1 cellular context compared by ENCODE assay signal in genomic region chr7:6008668-6009611, GRCh38.
TF ChIP-seq lines count a peak whose summit lies in the region.

TSS of gene AIMP2 (plus strand) at chr7:6009272. CDS start at chr7:6009364, 92 bp downstream.
A gene with protein sequence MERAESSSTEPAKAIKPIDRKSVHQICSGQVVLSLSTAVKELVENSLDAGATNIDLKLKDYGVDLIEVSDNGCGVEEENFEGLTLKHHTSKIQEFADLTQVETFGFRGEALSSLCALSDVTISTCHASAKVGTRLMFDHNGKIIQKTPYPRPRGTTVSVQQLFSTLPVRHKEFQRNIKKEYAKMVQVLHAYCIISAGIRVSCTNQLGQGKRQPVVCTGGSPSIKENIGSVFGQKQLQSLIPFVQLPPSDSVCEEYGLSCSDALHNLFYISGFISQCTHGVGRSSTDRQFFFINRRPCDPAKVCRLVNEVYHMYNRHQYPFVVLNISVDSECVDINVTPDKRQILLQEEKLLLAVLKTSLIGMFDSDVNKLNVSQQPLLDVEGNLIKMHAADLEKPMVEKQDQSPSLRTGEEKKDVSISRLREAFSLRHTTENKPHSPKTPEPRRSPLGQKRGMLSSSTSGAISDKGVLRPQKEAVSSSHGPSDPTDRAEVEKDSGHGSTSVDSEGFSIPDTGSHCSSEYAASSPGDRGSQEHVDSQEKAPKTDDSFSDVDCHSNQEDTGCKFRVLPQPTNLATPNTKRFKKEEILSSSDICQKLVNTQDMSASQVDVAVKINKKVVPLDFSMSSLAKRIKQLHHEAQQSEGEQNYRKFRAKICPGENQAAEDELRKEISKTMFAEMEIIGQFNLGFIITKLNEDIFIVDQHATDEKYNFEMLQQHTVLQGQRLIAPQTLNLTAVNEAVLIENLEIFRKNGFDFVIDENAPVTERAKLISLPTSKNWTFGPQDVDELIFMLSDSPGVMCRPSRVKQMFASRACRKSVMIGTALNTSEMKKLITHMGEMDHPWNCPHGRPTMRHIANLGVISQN (minus strand): TSS chr7:6009049. CDS start chr7:6009019, 30 bp downstream.

TF ChIP-seq in GM23338, 12 proteins besides CTCF, POLR2A, EP300 and RAD21 (continued from another document):
- TF ChIP-seq, protein P1, sequence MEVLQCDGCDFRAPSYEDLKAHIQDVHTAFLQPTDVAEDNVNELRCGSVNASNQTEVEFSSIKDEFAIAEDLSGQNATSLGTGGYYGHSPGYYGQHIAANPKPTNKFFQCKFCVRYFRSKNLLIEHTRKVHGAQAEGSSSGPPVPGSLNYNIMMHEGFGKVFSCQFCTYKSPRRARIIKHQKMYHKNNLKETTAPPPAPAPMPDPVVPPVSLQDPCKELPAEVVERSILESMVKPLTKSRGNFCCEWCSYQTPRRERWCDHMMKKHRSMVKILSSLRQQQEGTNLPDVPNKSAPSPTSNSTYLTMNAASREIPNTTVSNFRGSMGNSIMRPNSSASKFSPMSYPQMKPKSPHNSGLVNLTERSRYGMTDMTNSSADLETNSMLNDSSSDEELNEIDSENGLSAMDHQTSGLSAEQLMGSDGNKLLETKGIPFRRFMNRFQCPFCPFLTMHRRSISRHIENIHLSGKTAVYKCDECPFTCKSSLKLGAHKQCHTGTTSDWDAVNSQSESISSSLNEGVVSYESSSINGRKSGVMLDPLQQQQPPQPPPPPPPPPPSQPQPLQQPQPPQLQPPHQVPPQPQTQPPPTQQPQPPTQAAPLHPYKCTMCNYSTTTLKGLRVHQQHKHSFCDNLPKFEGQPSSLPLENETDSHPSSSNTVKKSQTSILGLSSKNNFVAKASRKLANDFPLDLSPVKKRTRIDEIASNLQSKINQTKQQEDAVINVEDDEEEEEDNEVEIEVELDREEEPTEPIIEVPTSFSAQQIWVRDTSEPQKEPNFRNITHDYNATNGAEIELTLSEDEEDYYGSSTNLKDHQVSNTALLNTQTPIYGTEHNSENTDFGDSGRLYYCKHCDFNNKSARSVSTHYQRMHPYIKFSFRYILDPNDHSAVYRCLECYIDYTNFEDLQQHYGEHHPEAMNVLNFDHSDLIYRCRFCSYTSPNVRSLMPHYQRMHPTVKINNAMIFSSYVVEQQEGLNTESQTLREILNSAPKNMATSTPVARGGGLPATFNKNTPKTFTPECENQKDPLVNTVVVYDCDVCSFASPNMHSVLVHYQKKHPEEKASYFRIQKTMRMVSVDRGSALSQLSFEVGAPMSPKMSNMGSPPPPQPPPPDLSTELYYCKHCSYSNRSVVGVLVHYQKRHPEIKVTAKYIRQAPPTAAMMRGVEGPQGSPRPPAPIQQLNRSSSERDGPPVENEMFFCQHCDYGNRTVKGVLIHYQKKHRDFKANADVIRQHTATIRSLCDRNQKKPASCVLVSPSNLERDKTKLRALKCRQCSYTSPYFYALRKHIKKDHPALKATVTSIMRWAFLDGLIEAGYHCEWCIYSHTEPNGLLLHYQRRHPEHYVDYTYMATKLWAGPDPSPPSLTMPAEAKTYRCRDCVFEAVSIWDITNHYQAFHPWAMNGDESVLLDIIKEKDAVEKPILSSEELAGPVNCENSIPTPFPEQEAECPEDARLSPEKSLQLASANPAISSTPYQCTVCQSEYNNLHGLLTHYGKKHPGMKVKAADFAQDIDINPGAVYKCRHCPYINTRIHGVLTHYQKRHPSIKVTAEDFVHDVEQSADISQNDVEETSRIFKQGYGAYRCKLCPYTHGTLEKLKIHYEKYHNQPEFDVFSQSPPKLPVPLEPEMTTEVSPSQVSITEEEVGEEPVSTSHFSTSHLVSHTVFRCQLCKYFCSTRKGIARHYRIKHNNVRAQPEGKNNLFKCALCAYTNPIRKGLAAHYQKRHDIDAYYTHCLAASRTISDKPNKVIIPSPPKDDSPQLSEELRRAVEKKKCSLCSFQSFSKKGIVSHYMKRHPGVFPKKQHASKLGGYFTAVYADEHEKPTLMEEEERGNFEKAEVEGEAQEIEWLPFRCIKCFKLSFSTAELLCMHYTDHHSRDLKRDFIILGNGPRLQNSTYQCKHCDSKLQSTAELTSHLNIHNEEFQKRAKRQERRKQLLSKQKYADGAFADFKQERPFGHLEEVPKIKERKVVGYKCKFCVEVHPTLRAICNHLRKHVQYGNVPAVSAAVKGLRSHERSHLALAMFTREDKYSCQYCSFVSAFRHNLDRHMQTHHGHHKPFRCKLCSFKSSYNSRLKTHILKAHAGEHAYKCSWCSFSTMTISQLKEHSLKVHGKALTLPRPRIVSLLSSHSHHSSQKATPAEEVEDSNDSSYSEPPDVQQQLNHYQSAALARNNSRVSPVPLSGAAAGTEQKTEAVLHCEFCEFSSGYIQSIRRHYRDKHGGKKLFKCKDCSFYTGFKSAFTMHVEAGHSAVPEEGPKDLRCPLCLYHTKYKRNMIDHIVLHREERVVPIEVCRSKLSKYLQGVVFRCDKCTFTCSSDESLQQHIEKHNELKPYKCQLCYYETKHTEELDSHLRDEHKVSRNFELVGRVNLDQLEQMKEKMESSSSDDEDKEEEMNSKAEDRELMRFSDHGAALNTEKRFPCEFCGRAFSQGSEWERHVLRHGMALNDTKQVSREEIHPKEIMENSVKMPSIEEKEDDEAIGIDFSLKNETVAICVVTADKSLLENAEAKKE (CRISPR knock-in tag; IDR thresholded peaks at IDR 0.05) = no peak
- TF ChIP-seq, protein P2, sequence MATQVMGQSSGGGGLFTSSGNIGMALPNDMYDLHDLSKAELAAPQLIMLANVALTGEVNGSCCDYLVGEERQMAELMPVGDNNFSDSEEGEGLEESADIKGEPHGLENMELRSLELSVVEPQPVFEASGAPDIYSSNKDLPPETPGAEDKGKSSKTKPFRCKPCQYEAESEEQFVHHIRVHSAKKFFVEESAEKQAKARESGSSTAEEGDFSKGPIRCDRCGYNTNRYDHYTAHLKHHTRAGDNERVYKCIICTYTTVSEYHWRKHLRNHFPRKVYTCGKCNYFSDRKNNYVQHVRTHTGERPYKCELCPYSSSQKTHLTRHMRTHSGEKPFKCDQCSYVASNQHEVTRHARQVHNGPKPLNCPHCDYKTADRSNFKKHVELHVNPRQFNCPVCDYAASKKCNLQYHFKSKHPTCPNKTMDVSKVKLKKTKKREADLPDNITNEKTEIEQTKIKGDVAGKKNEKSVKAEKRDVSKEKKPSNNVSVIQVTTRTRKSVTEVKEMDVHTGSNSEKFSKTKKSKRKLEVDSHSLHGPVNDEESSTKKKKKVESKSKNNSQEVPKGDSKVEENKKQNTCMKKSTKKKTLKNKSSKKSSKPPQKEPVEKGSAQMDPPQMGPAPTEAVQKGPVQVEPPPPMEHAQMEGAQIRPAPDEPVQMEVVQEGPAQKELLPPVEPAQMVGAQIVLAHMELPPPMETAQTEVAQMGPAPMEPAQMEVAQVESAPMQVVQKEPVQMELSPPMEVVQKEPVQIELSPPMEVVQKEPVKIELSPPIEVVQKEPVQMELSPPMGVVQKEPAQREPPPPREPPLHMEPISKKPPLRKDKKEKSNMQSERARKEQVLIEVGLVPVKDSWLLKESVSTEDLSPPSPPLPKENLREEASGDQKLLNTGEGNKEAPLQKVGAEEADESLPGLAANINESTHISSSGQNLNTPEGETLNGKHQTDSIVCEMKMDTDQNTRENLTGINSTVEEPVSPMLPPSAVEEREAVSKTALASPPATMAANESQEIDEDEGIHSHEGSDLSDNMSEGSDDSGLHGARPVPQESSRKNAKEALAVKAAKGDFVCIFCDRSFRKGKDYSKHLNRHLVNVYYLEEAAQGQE (IDR thresholded peaks at IDR 0.05; ENCODE audit: unreplicated experiment) = no peak
- no peak for TF ChIP-seq EZH2 (IDR thresholded peaks at IDR 0.05; ENCODE audit: low read depth, unreplicated experiment)
- TF ChIP-seq ZNF114 (CRISPR knock-in tag; IDR thresholded peaks at IDR 0.05) = no peak
- peak; percentile 51 for TF ChIP-seq ETS1 (IDR thresholded peaks at IDR 0.05)
- TF ChIP-seq JUNB (IDR thresholded peaks at IDR 0.05; ENCODE audit: unreplicated experiment) = no peak
- TF ChIP-seq EZH2phosphoT487 (IDR thresholded peaks at IDR 0.05; ENCODE audit: unreplicated experiment) = no peak
